10 cellular contexts compared by ENCODE assay signal in genomic region chr10:15083674-15084501, GRCh38. TPM values are rescaled to one million over a fixed set of nuclear protein-coding genes. Genes with fewer than 3 reads are reported as not detected.
DNase-seq lines count a peak whose midpoint lies in the region; ATAC-seq, FAIRE-seq and TF ChIP-seq lines count a peak whose summit lies in the region.
"Had no signal": no experiment of that assay in that cellular context is flagged by ENCODE, and none has a peak within 500 bp of the region (broad histone marks: within the 10 kb centered on the region; RNA-seq: fewer than 3 reads in every experiment).

No MANE protein-coding gene starts in this region.

- no peak for TF ChIP-seq POLR2A in transverse colon (IDR thresholded peaks at IDR 0.05)

- in situ Hi-C loops in transverse colon (cut with MboI; ENCODE audit: low pct_ligation_motif_present in 1 of 4, low pct_unique_long_range_greater_than_20kb in 1 of 4, low sequenced_read_pairs in 3 of 4): no loop called here

- no peaks in the 10 kb centered on the region for H3K9me3 ChIP-seq in lower lobe of right lung
- no peaks in the 10 kb centered on the region for H3K9me3 ChIP-seq in transverse colon

- H3K4me3 ChIP-seq in LNCaP clone FGC (ENCODE audit: low read depth, low read length) (peak overlapping the region; percentile 52), bronchial epithelial cell (ENCODE audit: low read depth, low read length) (peak overlapping the region; percentile 22), lower lobe of right lung (peak overlapping the region; percentile 48), transverse colon (peak overlapping the region in 3 of 4 donors; percentile 24 to 34 (median 28))

- no peak for TF ChIP-seq CTCF in LNCaP clone FGC (IDR thresholded peaks at IDR 0.05; ENCODE audit: control insufficient read depth, extremely low read depth, insufficient read depth)
- no peak for TF ChIP-seq CTCF in bronchial epithelial cell (IDR thresholded peaks at IDR 0.05; ENCODE audit: insufficient read depth, low read length, severe bottlenecking)
- TF ChIP-seq CTCF in lower lobe of right lung (IDR thresholded peaks at IDR 0.05): no peak
- TF ChIP-seq CTCF in transverse colon (IDR thresholded peaks at IDR 0.05): no peak

- no peak for TF ChIP-seq EP300 in transverse colon (IDR thresholded peaks at IDR 0.05; ENCODE audit: low read depth)

- peak; percentile 64 for FAIRE-seq in bronchial epithelial cell (lab: Jason Lieb, UNC)

- H3K27ac ChIP-seq in lower lobe of right lung (peak overlapping the region; percentile 32), transverse colon (peak overlapping the region in 3 of 4 donors; percentile 14 to 49 (median 42))

- no peaks in the 10 kb centered on the region for H3K27me3 ChIP-seq in bronchial epithelial cell (ENCODE audit: control insufficient read depth, insufficient read depth, low read length)
- peaks cover 6% of the 10 kb centered on the region for H3K27me3 ChIP-seq in lower lobe of right lung (ENCODE audit: low read depth)
- H3K27me3 ChIP-seq in transverse colon: no peaks in the 10 kb centered on the region

- peaks cover 13% of the 10 kb centered on the region for H3K4me1 ChIP-seq in lower lobe of right lung
- H3K4me1 ChIP-seq in transverse colon: peaks cover 6 to 17% (median 11%) of the 10 kb centered on the region in 4 donors

- H3K36me3 ChIP-seq in bronchial epithelial cell (ENCODE audit: control insufficient read depth, insufficient read depth, low read length) (no peaks in the 10 kb centered on the region), lower lobe of right lung (no peaks in the 10 kb centered on the region), transverse colon (no peaks in the 10 kb centered on the region)

- intact Hi-C loops in lower lobe of right lung (cut with DNase I): no loop called here
- intact Hi-C loops in transverse colon (cut with DNase I; ENCODE audit: low total_unique reads): no loop called here

- peak in 1 of 2 donors; percentile 3 for ATAC-seq in lower lobe of right lung
- ATAC-seq in GM21723 (IDR thresholded peaks at IDR 0.05; ENCODE audit: unreplicated experiment): no peak

- no peak for DNase-seq in LNCaP clone FGC (ENCODE audit: low read depth)
- DNase-seq in bronchial epithelial cell (ENCODE audit: low read depth): no peak
- no peak for DNase-seq in lower lobe of right lung
- no peak for DNase-seq in transverse colon
- no peak for DNase-seq in NCI-H2081 (lab: John Stamatoyannopoulos, UW)
- DNase-seq in NCI-H1105 (lab: John Stamatoyannopoulos, UW): no peak
- DNase-seq: NCI-H1694; nephron progenitor cell; stimulated activated naive CD4-positive, alpha-beta T cell treated with Interleukin-2 at 50 U/mL for 16 hours had no signal

- 89 to 100% methylated on average over 2 to 18 of the region's 18 CpGs for WGBS in transverse colon (ENCODE audit: low coverage in 1 of 2), 2 donors

RNA-seq across cellular contexts. Expression of gene ACBD7, which starts 4.7 kb away (rescaled TPM):
- total RNA-seq in bronchial epithelial cell (0.13 and 0.26 TPM in 2 replicates), lower lobe of right lung (not detected), transverse colon (not detected)

RNA-seq across cellular contexts. Expression of gene RPP38, which starts 13.3 kb away (rescaled TPM):
- total RNA-seq in bronchial epithelial cell: 10.3 and 18.4 TPM in 2 replicates
- 16.9 TPM for total RNA-seq in lower lobe of right lung
- 100 to 1,000 TPM in 1 of 4 donors, 10 to 100 TPM in 2, 1 to 10 TPM in 1; 4.1 to 103 (median 20.9) TPM for total RNA-seq in transverse colon

RNA-seq across cellular contexts. Expression of gene OLAH, which starts 40.1 kb away (rescaled TPM):
- 16.3 and 26.0 TPM in 2 replicates for total RNA-seq in bronchial epithelial cell
- total RNA-seq in lower lobe of right lung: 1.7 TPM
- not detected for total RNA-seq in transverse colon
